Comparison of ENCODE assay signal across 10 cellular contexts in genomic region chr16:85606920-85607319, GRCh38. TPM values are rescaled to one million over a fixed set of nuclear protein-coding genes. Genes with fewer than 3 reads are reported as not detected.
DNase-seq lines count a peak whose midpoint lies in the region; ATAC-seq and TF ChIP-seq lines count a peak whose summit lies in the region.
"Had no signal": no experiment of that assay in that cellular context is flagged by ENCODE, and none has a peak within 500 bp of the region (broad histone marks: within the 10 kb centered on the region; RNA-seq: fewer than 3 reads in every experiment).

No MANE protein-coding gene starts in this region.

- intact Hi-C loops in natural killer cell (cut with micrococcal nuclease) = no loop called here
- intact Hi-C loops in activated B cell treated with CpG ODN at 0.5 μM for 24 hours (cut with micrococcal nuclease) = no loop called here

- no peaks in the 10 kb centered on the region for H3K36me3 Mint-ChIP-seq in natural killer cell
- no peaks in the 10 kb centered on the region for H3K36me3 Mint-ChIP-seq in natural killer cell treated with Interleukin-12 subunit alpha and Interleukin-12 subunit beta and Interleukin-15 and Interleukin-18, amount 100 ng/mL, for 72 hours
- H3K36me3 Mint-ChIP-seq in activated B cell treated with CpG ODN at 0.5 μM for 24 hours (ENCODE audit: low read depth) = peaks cover 7% of the 10 kb centered on the region
- no peaks in the 10 kb centered on the region for H3K36me3 Mint-ChIP-seq in mesothelial cell of epicardium
- no peaks in the 10 kb centered on the region for H3K36me3 Mint-ChIP-seq in type B pancreatic cell

- CTCF ChIA-PET in activated B cell treated with CpG ODN at 0.5 μM for 24 hours (lab: Charles Lee) = interaction anchor here (1.2 to 1.9 kb wide), 5 partner anchors 9 to 127 kb away, joined by 3 to 8 read pairs (median 4); no protein-coding TSS in a partner anchor

- peak overlapping the region in 1 of 2 donors; percentile 44 for H3K27ac Mint-ChIP-seq in natural killer cell
- H3K27ac Mint-ChIP-seq in natural killer cell treated with Interleukin-12 subunit alpha and Interleukin-12 subunit beta and Interleukin-15 and Interleukin-18, amount 100 ng/mL, for 72 hours = no peak overlapping the region
- no peak overlapping the region for H3K27ac Mint-ChIP-seq in activated B cell treated with CpG ODN at 0.5 μM for 24 hours
- H3K27ac Mint-ChIP-seq in mesothelial cell of epicardium = peak overlapping the region; percentile 77
- H3K27ac Mint-ChIP-seq in type B pancreatic cell = no peak overlapping the region
- H3K27ac Mint-ChIP-seq: activated naive CD4-positive, alpha-beta T cell treated with anti-CD3 and anti-CD28 coated beads for 36 hours had no signal

- DNase-seq in natural killer cell (no peak), activated B cell treated with CpG ODN at 0.5 μM for 24 hours (no peak), mesothelial cell of epicardium (ENCODE audit: low spot score in 2 of 2, unreplicated experiment in 2 of 2) (no peak), type B pancreatic cell (ENCODE audit: extremely low spot score, unreplicated experiment) (no peak), NCI-H2107 treated with DMSO at 0.1 percent for 48 hours (lab: John Stamatoyannopoulos, UW; ENCODE audit: unreplicated experiment) (no peak), NCI-H2227 treated with DMSO at 0.1 percent for 48 hours (lab: John Stamatoyannopoulos, UW) (no peak)
- no peak for DNase-seq in natural killer cell treated with Interleukin-12 subunit alpha and Interleukin-12 subunit beta and Interleukin-15 and Interleukin-18, amount 100 ng/mL, for 72 hours (ENCODE audit: low spot score)
- DNase-seq: left lung had no signal

- peak overlapping the region; percentile 13 for H3K4me3 Mint-ChIP-seq in natural killer cell
- H3K4me3 Mint-ChIP-seq in natural killer cell treated with Interleukin-12 subunit alpha and Interleukin-12 subunit beta and Interleukin-15 and Interleukin-18, amount 100 ng/mL, for 72 hours = no peak overlapping the region
- H3K4me3 Mint-ChIP-seq in activated B cell treated with CpG ODN at 0.5 μM for 24 hours = peak overlapping the region; percentile 52
- H3K4me3 Mint-ChIP-seq in mesothelial cell of epicardium = peak overlapping the region; percentile 17
- H3K4me3 Mint-ChIP-seq in type B pancreatic cell = peak overlapping the region; percentile 58
- H3K4me3 Mint-ChIP-seq: activated naive CD4-positive, alpha-beta T cell treated with anti-CD3 and anti-CD28 coated beads for 36 hours had no signal

- H3K4me1 Mint-ChIP-seq in natural killer cell (peaks cover 31 to 69% of the 10 kb centered on the region in 2 donors), activated B cell treated with CpG ODN at 0.5 μM for 24 hours (peaks cover 63% of the 10 kb centered on the region), mesothelial cell of epicardium (peaks cover 68% of the 10 kb centered on the region), type B pancreatic cell (ENCODE audit: unreplicated experiment) (peaks cover 49% of the 10 kb centered on the region)
- H3K4me1 Mint-ChIP-seq in natural killer cell treated with Interleukin-12 subunit alpha and Interleukin-12 subunit beta and Interleukin-15 and Interleukin-18, amount 100 ng/mL, for 72 hours (ENCODE audit: low read depth in 2 of 2) = peaks cover 37 to 53% of the 10 kb centered on the region in 2 donors

- no peaks in the 10 kb centered on the region for H3K27me3 Mint-ChIP-seq in natural killer cell (ENCODE audit: low read depth in 2 of 2)
- no peaks in the 10 kb centered on the region for H3K27me3 Mint-ChIP-seq in natural killer cell treated with Interleukin-12 subunit alpha and Interleukin-12 subunit beta and Interleukin-15 and Interleukin-18, amount 100 ng/mL, for 72 hours
- H3K27me3 Mint-ChIP-seq in activated B cell treated with CpG ODN at 0.5 μM for 24 hours = no peaks in the 10 kb centered on the region
- no peaks in the 10 kb centered on the region for H3K27me3 Mint-ChIP-seq in mesothelial cell of epicardium (ENCODE audit: low read depth)
- peaks cover 4% of the 10 kb centered on the region for H3K27me3 Mint-ChIP-seq in type B pancreatic cell

- POLR2A ChIA-PET in activated B cell treated with CpG ODN at 0.5 μM for 24 hours (lab: Charles Lee) = interaction anchor here (0.6 to 2.5 kb wide), 3 partner anchors 9 to 53 kb away, joined by 3 to 12 read pairs (median 3); no protein-coding TSS in a partner anchor

- no peak for TF ChIP-seq CTCF in natural killer cell (IDR thresholded peaks at IDR 0.05)
- no peak for TF ChIP-seq CTCF in activated B cell treated with CpG ODN at 0.5 μM for 24 hours (IDR thresholded peaks at IDR 0.05)
- TF ChIP-seq CTCF in mesothelial cell of epicardium (IDR thresholded peaks at IDR 0.05; ENCODE audit: unreplicated experiment) = no peak
- no peak for TF ChIP-seq CTCF in type B pancreatic cell (conservative IDR thresholded peaks at IDR 0.05)

- ATAC-seq in natural killer cell (no peak), activated B cell treated with CpG ODN at 0.5 μM for 24 hours (ENCODE audit: low read depth) (no peak), GM18511 (IDR thresholded peaks at IDR 0.05; ENCODE audit: unreplicated experiment) (no peak)
- ATAC-seq in natural killer cell treated with Interleukin-12 subunit alpha and Interleukin-12 subunit beta and Interleukin-15 and Interleukin-18, amount 100 ng/mL, for 72 hours = no peak
- ATAC-seq: left lung had no signal

- H3K9me3 Mint-ChIP-seq in natural killer cell = no peaks in the 10 kb centered on the region
- H3K9me3 Mint-ChIP-seq in natural killer cell treated with Interleukin-12 subunit alpha and Interleukin-12 subunit beta and Interleukin-15 and Interleukin-18, amount 100 ng/mL, for 72 hours = no peaks in the 10 kb centered on the region
- no peaks in the 10 kb centered on the region for H3K9me3 Mint-ChIP-seq in activated B cell treated with CpG ODN at 0.5 μM for 24 hours
- H3K9me3 Mint-ChIP-seq in mesothelial cell of epicardium = no peaks in the 10 kb centered on the region
- no peaks in the 10 kb centered on the region for H3K9me3 Mint-ChIP-seq in type B pancreatic cell
- H3K9me3 Mint-ChIP-seq: activated naive CD4-positive, alpha-beta T cell treated with anti-CD3 and anti-CD28 coated beads for 36 hours had no signal

RNA-seq across cellular contexts. Expression of gene GSE1, which starts 6.2 kb away (rescaled TPM):
- 100 to 1,000 TPM; 232 to 277 (median 233) TPM for total RNA-seq in natural killer cell
- 100 to 1,000 TPM in 1 of 2 donors, 10 to 100 TPM in 1; 84.9 to 146 TPM for total RNA-seq in natural killer cell treated with Interleukin-12 subunit alpha and Interleukin-12 subunit beta and Interleukin-15 and Interleukin-18, amount 100 ng/mL, for 72 hours
- 37.8 and 48.3 TPM in 2 replicates for total RNA-seq in activated B cell treated with CpG ODN at 0.5 μM for 24 hours
- 193 to 218 TPM (median 208 TPM) in 3 replicates for total RNA-seq in mesothelial cell of epicardium
- 101 and 112 TPM in 2 replicates for total RNA-seq in type B pancreatic cell (ENCODE audit: low replicate concordance)
